In genomic region chr1:52571783-52572182, GRCh38 we compare ENCODE assay signal across 1 cellular context.
TF ChIP-seq lines count a peak whose summit lies in the region.

No MANE protein-coding gene starts in this region.

TF ChIP-seq in GM12878, 131 proteins besides CTCF, POLR2A, EP300 and RAD21:
- TF ChIP-seq SREBF2 (IDR thresholded peaks at IDR 0.05; ENCODE audit: low read length) (no peak), SP1 (IDR thresholded peaks at IDR 0.05; ENCODE audit: low read depth, low read length) (peak; percentile 33), SMARCA5 (IDR thresholded peaks at IDR 0.05) (no peak), CUX1 (IDR thresholded peaks at IDR 0.05; ENCODE audit: insufficient replicate concordance, low read depth, low read length) (no peak)
- TF ChIP-seq, protein P1, sequence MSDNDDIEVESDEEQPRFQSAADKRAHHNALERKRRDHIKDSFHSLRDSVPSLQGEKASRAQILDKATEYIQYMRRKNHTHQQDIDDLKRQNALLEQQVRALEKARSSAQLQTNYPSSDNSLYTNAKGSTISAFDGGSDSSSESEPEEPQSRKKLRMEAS (IDR thresholded peaks at IDR 0.05; ENCODE audit: low read depth, low read length) = no peak
